In genomic region chr5:149456597-149457392, GRCh38 we compare ENCODE assay signal across 1 cellular context.
TF ChIP-seq lines count a peak whose summit lies in the region.

No MANE protein-coding gene starts in this region.

TF ChIP-seq in K562, 482 proteins besides CTCF, POLR2A, EP300 and RAD21 (continued from another document and continues in another):
- TF ChIP-seq MNT (conservative IDR thresholded peaks at IDR 0.05): peak in 1 of 2 experiments; percentile 62; a peak in 2 of 4 replicates
- TF ChIP-seq SMAD3 (CRISPR knock-in tag; conservative IDR thresholded peaks at IDR 0.05): 0 out of 2 replicates have a peak, but pooled peaks have one; percentile 36
- no peak for TF ChIP-seq NR0B1 (IDR thresholded peaks at IDR 0.05; ENCODE audit: partially characterized antibody)
- TF ChIP-seq FOS (IDR thresholded peaks at IDR 0.05; ENCODE audit: extremely low read depth, insufficient read length): no peak
- 0 out of 2 replicates have a peak, but pooled peaks have one; percentile 12 for TF ChIP-seq DIDO1 (tag; IDR thresholded peaks at IDR 0.05; ENCODE audit: low read depth)
- no peak for TF ChIP-seq ELK1 (CRISPR knock-in tag; IDR thresholded peaks at IDR 0.05)
- no peak for TF ChIP-seq GMEB1 (CRISPR knock-in tag; IDR thresholded peaks at IDR 0.05)
- peak; percentile 66; the same call in 1 of the 2 replicates for TF ChIP-seq SNIP1 (IDR thresholded peaks at IDR 0.05; ENCODE audit: low read depth)
- TF ChIP-seq TEAD1 (CRISPR knock-in tag; IDR thresholded peaks at IDR 0.05): 0 out of 4 replicates have a peak, but pooled peaks of 1 of the 2 experiments have one; percentile 61
- TF ChIP-seq GABPA (tag; conservative IDR thresholded peaks at IDR 0.05; ENCODE audit: low read depth): 0 out of 2 replicates have a peak, but pooled peaks have one; percentile 10
- TF ChIP-seq FOSL1 (tag; conservative IDR thresholded peaks at IDR 0.05): peak; percentile 58
- peak; percentile 97 for TF ChIP-seq TCF3 (CRISPR knock-in tag; IDR thresholded peaks at IDR 0.05)
- peak; percentile 84; the same call in 1 of the 2 replicates for TF ChIP-seq ZNF175 (CRISPR knock-in tag; IDR thresholded peaks at IDR 0.05; ENCODE audit: low read depth)
- TF ChIP-seq EWSR1 (IDR thresholded peaks at IDR 0.05; ENCODE audit: borderline replicate concordance, low read depth, partially characterized antibody): no peak
- TF ChIP-seq ATF4 (CRISPR knock-in tag; IDR thresholded peaks at IDR 0.05): 0 out of 2 replicates have a peak, but pooled peaks have one; percentile 15
- peak; percentile 85; the same call in 1 of the 2 replicates for TF ChIP-seq MCM3 (IDR thresholded peaks at IDR 0.05)
- peak; percentile 91 for TF ChIP-seq ZBTB2 (IDR thresholded peaks at IDR 0.05)
- TF ChIP-seq LARP7 (IDR thresholded peaks at IDR 0.05): peak; percentile 99
- peak; percentile 82; the same call in 1 of the 2 replicates for TF ChIP-seq ZNF395 (CRISPR knock-in tag; IDR thresholded peaks at IDR 0.05)
- peak; percentile 94 for TF ChIP-seq ARNT (IDR thresholded peaks at IDR 0.05)
- TF ChIP-seq PKNOX1 (IDR thresholded peaks at IDR 0.05): peak; percentile 87
- peak; percentile 90 for TF ChIP-seq ARHGAP35 (IDR thresholded peaks at IDR 0.05; ENCODE audit: partially characterized antibody)
- peak; percentile 89 for TF ChIP-seq ATF7 (IDR thresholded peaks at IDR 0.05)
- TF ChIP-seq ZNF655 (CRISPR knock-in tag; IDR thresholded peaks at IDR 0.05): no peak
- TF ChIP-seq HCFC1 (IDR thresholded peaks at IDR 0.05; ENCODE audit: low read depth, low read length): no peak
- TF ChIP-seq ZBTB9 (CRISPR knock-in tag; IDR thresholded peaks at IDR 0.05): no peak
- TF ChIP-seq ADNP (tag; IDR thresholded peaks at IDR 0.05): 0 out of 2 replicates have a peak, but pooled peaks have one; percentile 28
- peak; percentile 26; the same call in 1 of the 2 replicates for TF ChIP-seq EGR1 (conservative IDR thresholded peaks at IDR 0.05)
- TF ChIP-seq NCOA4 (IDR thresholded peaks at IDR 0.05; ENCODE audit: partially characterized antibody): peak; percentile 81
- peak; percentile 98 for TF ChIP-seq SMARCB1 (IDR thresholded peaks at IDR 0.05; ENCODE audit: insufficient read length, low read depth)
- TF ChIP-seq IRF9 (tag; IDR thresholded peaks at IDR 0.05): peak; percentile 51; the same call in 1 of the 2 replicates
- TF ChIP-seq E2F8 (IDR thresholded peaks at IDR 0.05; ENCODE audit: low read depth, partially characterized antibody): peak; percentile 61
- TF ChIP-seq ZNF41 (CRISPR knock-in tag; conservative IDR thresholded peaks at IDR 0.05): no peak
- no peak for TF ChIP-seq COPS2 (conservative IDR thresholded peaks at IDR 0.05)
- TF ChIP-seq U2AF2 (optimal IDR thresholded peaks at IDR 0.05; ENCODE audit: low read depth, low read length): no peak
- peak; percentile 28; the same call in 1 of the 2 replicates for TF ChIP-seq MEF2D (tag; conservative IDR thresholded peaks at IDR 0.05; ENCODE audit: low read depth)
- no peak for TF ChIP-seq TBP (optimal IDR thresholded peaks at IDR 0.05; ENCODE audit: low read depth, low read length)
- TF ChIP-seq LEF1 (IDR thresholded peaks at IDR 0.05): peak; percentile 94
- no peak for TF ChIP-seq TEAD2 (tag; IDR thresholded peaks at IDR 0.05)
